9 cellular contexts compared by ENCODE assay signal in genomic region chr18:56386856-56387255, GRCh38.
"Had no signal": no experiment of that assay in that cellular context is flagged by ENCODE, and none has a peak within 500 bp of the region (broad histone marks: within the 10 kb centered on the region; RNA-seq: fewer than 3 reads in every experiment).

No MANE protein-coding gene starts in this region.

- H3K36me3 ChIP-seq: HAP-1 had no signal

- H3K27ac ChIP-seq: GM23248 had no signal

- H2AFZ ChIP-seq: GM23248 had no signal

- H3K4me3 ChIP-seq: GM23248, GM23338, HAP-1 had no signal

- H3K4me2 ChIP-seq: GM23338 had no signal

- DNase-seq: GM23248, GOT3, H7, H9, HCEC 1CT, HFFc6 had no signal

- H3K9me3 ChIP-seq: HAP-1 had no signal

- ATAC-seq: GM23338, HCT116 had no signal

- H3K9ac ChIP-seq: GM23248 had no signal
